11 cellular contexts compared by ENCODE assay signal in genomic region chr3:43523454-43524053, GRCh38.
DNase-seq lines count a peak whose midpoint lies in the region; ATAC-seq and TF ChIP-seq lines count a peak whose summit lies in the region.
"Had no signal": no experiment of that assay in that cellular context is flagged by ENCODE, and none has a peak within 500 bp of the region (broad histone marks: within the 10 kb centered on the region; RNA-seq: fewer than 3 reads in every experiment).

No MANE protein-coding gene starts in this region.

- H3K9me3 ChIP-seq in lower lobe of right lung = peaks cover 15% of the 10 kb centered on the region
- H3K9me3 ChIP-seq: ovary had no signal

- no peaks in the 10 kb centered on the region for H3K4me1 Mint-ChIP-seq in activated T-helper 2 cell treated with anti-CD3 and anti-CD28 coated beads, Interferon-gamma antibody, Interleukin-2, Interleukin-4, amounts not matched to agents 10 μg/mL and 5 μg/mL and 100 μg/mL, durations not matched to agents 14 hours and 24 hours and 36 hours (ENCODE audit: low read depth)

- no peak overlapping the region for H3K4me3 Mint-ChIP-seq in activated T-helper 2 cell treated with anti-CD3 and anti-CD28 coated beads, Interferon-gamma antibody, Interleukin-2, Interleukin-4, amounts not matched to agents 10 μg/mL and 5 μg/mL and 100 μg/mL, durations not matched to agents 14 hours and 24 hours and 36 hours (ENCODE audit: low read depth)

- H3K27ac ChIP-seq in epithelial cell of prostate (peak overlapping the region; percentile 48), lower lobe of right lung (no peak overlapping the region)
- H3K27ac ChIP-seq: HL-60, ovary had no signal

- no peak overlapping the region for H3K4me3 ChIP-seq in lower lobe of right lung
- H3K4me3 ChIP-seq: ovary had no signal

- no peak overlapping the region for H3K27ac Mint-ChIP-seq in activated T-helper 2 cell treated with anti-CD3 and anti-CD28 coated beads, Interferon-gamma antibody, Interleukin-2, Interleukin-4, amounts not matched to agents 10 μg/mL and 5 μg/mL and 100 μg/mL, durations not matched to agents 14 hours and 24 hours and 36 hours

- H3K36me3 Mint-ChIP-seq in activated T-helper 2 cell treated with anti-CD3 and anti-CD28 coated beads, Interferon-gamma antibody, Interleukin-2, Interleukin-4, amounts not matched to agents 10 μg/mL and 5 μg/mL and 100 μg/mL, durations not matched to agents 14 hours and 24 hours and 36 hours (ENCODE audit: low read depth) = peaks cover 10% of the 10 kb centered on the region

- peaks cover 3% of the 10 kb centered on the region for H3K27me3 Mint-ChIP-seq in activated T-helper 2 cell treated with anti-CD3 and anti-CD28 coated beads, Interferon-gamma antibody, Interleukin-2, Interleukin-4, amounts not matched to agents 10 μg/mL and 5 μg/mL and 100 μg/mL, durations not matched to agents 14 hours and 24 hours and 36 hours (ENCODE audit: low read depth)

- intact Hi-C loops in lower lobe of right lung (cut with DNase I) = no loop called here
- intact Hi-C loops in activated T-helper 2 cell treated with anti-CD3 and anti-CD28 coated beads, Interferon-gamma antibody, Interleukin-2, Interleukin-4, amounts not matched to agents 10 μg/mL and 5 μg/mL and 100 μg/mL, durations not matched to agents 14 hours and 24 hours and 36 hours (cut with micrococcal nuclease) = no loop called here

- H3K9me3 Mint-ChIP-seq in activated T-helper 2 cell treated with anti-CD3 and anti-CD28 coated beads, Interferon-gamma antibody, Interleukin-2, Interleukin-4, amounts not matched to agents 10 μg/mL and 5 μg/mL and 100 μg/mL, durations not matched to agents 14 hours and 24 hours and 36 hours = peaks cover 24% of the 10 kb centered on the region

- peak; percentile 66 for ATAC-seq in GM18858 (IDR thresholded peaks at IDR 0.05; ENCODE audit: unreplicated experiment)
- peak; percentile 66 for ATAC-seq in GM21526 (IDR thresholded peaks at IDR 0.05; ENCODE audit: low FRiP score, unreplicated experiment)
- peak; percentile 82 for ATAC-seq in HG03342 (IDR thresholded peaks at IDR 0.05; ENCODE audit: unreplicated experiment)
- ATAC-seq in GM21360 (IDR thresholded peaks at IDR 0.05; ENCODE audit: unreplicated experiment) = no peak
- no peak for ATAC-seq in lower lobe of right lung

- TF ChIP-seq CTCF in lower lobe of right lung (IDR thresholded peaks at IDR 0.05) = no peak

- no peaks in the 10 kb centered on the region for H3K27me3 ChIP-seq in lower lobe of right lung (ENCODE audit: low read depth)
- H3K27me3 ChIP-seq: ovary had no signal

- H3K36me3 ChIP-seq in lower lobe of right lung = no peaks in the 10 kb centered on the region
- H3K36me3 ChIP-seq: ovary had no signal

- DNase-seq in epithelial cell of prostate (ENCODE audit: low read depth, low spot score) (no peak), activated gamma-delta T cell (lab: John Stamatoyannopoulos, UW) (no peak), lower lobe of right lung (no peak)
- no peak for DNase-seq in activated T-helper 2 cell treated with anti-CD3 and anti-CD28 coated beads, Interferon-gamma antibody, Interleukin-2, Interleukin-4, amounts not matched to agents 10 μg/mL and 5 μg/mL and 100 μg/mL, durations not matched to agents 14 hours and 24 hours and 36 hours (ENCODE audit: low spot score)
- DNase-seq: NCI-H2227 treated with DMSO at 0.1 percent for 48 hours, ovary had no signal

- H3K4me1 ChIP-seq in lower lobe of right lung = no peaks in the 10 kb centered on the region

Comparison
In these comparisons a context has a peak if more than half of its experiments do, and no peak if none do; other contexts are left out.
1. ATAC-seq: peak in GM18858 (single experiment), GM21526 (single experiment) and HG03342 (single experiment); none in GM21360 (single experiment) and lower lobe of right lung (0 of 2).